In genomic region chr11:134646561-134646960, GRCh38 we compare ENCODE assay signal across 19 cellular contexts.
A peak's percentile ranks its signal among the peaks of the same experiment; 100 is the strongest.
DNase-seq lines count a peak whose midpoint lies in the region; ATAC-seq and TF ChIP-seq lines count a peak whose summit lies in the region.
"Had no signal": no experiment of that assay in that cellular context is flagged by ENCODE, and none has a peak within 500 bp of the region (broad histone marks: within the 10 kb centered on the region; RNA-seq: fewer than 3 reads in every experiment).

No MANE protein-coding gene starts in this region.

- peaks cover 0 to 31% (median 0%) of the 10 kb centered on the region in 3 experiments for H3K27me3 ChIP-seq in neuronal stem cell (ENCODE audit: control insufficient read depth in 3 of 3, insufficient read depth in 3 of 3, low read depth in 1 of 3, low read length in 3 of 3)

- no peak for TF ChIP-seq CTCF in type B pancreatic cell (conservative IDR thresholded peaks at IDR 0.05)

- H3K9me3 ChIP-seq in neuronal stem cell (replicated peaks in 1 of 2; ENCODE audit: control insufficient read depth in 2 of 2, insufficient read depth in 1 of 2, low read depth in 1 of 2, low read length in 2 of 2) = no peaks in the 10 kb centered on the region
- H3K9me3 ChIP-seq: A549 had no signal

- H4K8ac ChIP-seq in neuronal stem cell (ENCODE audit: low read depth, low read length) = no peak overlapping the region

- no peak overlapping the region for H3K27ac Mint-ChIP-seq in type B pancreatic cell
- H3K27ac Mint-ChIP-seq: CD4-positive, alpha-beta memory T cell had no signal

- no peak overlapping the region for H3K4me3 ChIP-seq in neuronal stem cell (ENCODE audit: low read length in 2 of 2)
- H3K4me3 ChIP-seq: A549, GM12878, GM23248 had no signal

- peaks cover 57% of the 10 kb centered on the region for H3K27me3 Mint-ChIP-seq in type B pancreatic cell

- no peak overlapping the region for H4K91ac ChIP-seq in neuronal stem cell (ENCODE audit: low read depth, low read length, poor library complexity)

- no peak overlapping the region for H2AK5ac ChIP-seq in neuronal stem cell (ENCODE audit: low read depth, low read length)

- no peaks in the 10 kb centered on the region for H3K9me3 Mint-ChIP-seq in type B pancreatic cell

- no peak overlapping the region for H2AFZ ChIP-seq in neuronal stem cell (ENCODE audit: low read length)
- H2AFZ ChIP-seq: GM23248 had no signal

- no peak for ATAC-seq in GM19035 (IDR thresholded peaks at IDR 0.05; ENCODE audit: unreplicated experiment)
- no peak for ATAC-seq in stimulated activated naive CD8-positive, alpha-beta T cell treated with anti-CD3 and anti-CD28 coated beads, Interleukin-15, Interleukin-2, amounts not matched to agents 100 U/mL and 50 U/mL, for 24 hours
- ATAC-seq: A549, GM12878 had no signal

- peak; percentile 54 for DNase-seq in activated effector memory CD4-positive, alpha-beta T cell treated with anti-CD3 and anti-CD28 coated beads, Interleukin-2, amount 50 U/mL, for 16 hours
- DNase-seq in activated effector memory CD4-positive, alpha-beta T cell treated with Interleukin-2 at 50 U/mL for 16 hours = no peak
- DNase-seq in islet precursor cell (peak; percentile 23), neuronal stem cell (ENCODE audit: low spot score) (no peak), type B pancreatic cell (ENCODE audit: extremely low spot score, unreplicated experiment) (peak; percentile 32), KBM-7 (no peak)
- no peak for DNase-seq in stimulated activated naive CD8-positive, alpha-beta T cell treated with anti-CD3 and anti-CD28 coated beads, Interleukin-15, Interleukin-2, amounts not matched to agents 100 U/mL and 50 U/mL, for 24 hours
- DNase-seq: AML-193; Calu3; CD4-positive, alpha-beta memory T cell; DMS79 treated with DMSO at 0.1 percent for 48 hours; EL; GM23248; HCEC 1CT had no signal

- no peaks in the 10 kb centered on the region for H3K79me1 ChIP-seq in neuronal stem cell (ENCODE audit: low read depth, low read length)

- in situ Hi-C loops in KBM-7 (cut with MboI; ENCODE audit: low pct_unique_long_range_greater_than_20kb, low sequenced_read_pairs) = no loop called here

- no peak overlapping the region for H2BK15ac ChIP-seq in neuronal stem cell (ENCODE audit: low read length)

- peaks cover 0 to 3% of the 10 kb centered on the region in 2 donors for H3K4me1 ChIP-seq in neuronal stem cell (ENCODE audit: control insufficient read depth in 2 of 2, insufficient read depth in 1 of 2, low read depth in 1 of 2, low read length in 2 of 2)
- H3K4me1 ChIP-seq: A549 had no signal

- H3K4me1 Mint-ChIP-seq in type B pancreatic cell (ENCODE audit: unreplicated experiment) = peaks cover 16% of the 10 kb centered on the region

- H3K14ac ChIP-seq in neuronal stem cell (ENCODE audit: low read length) = no peak overlapping the region

- no peak overlapping the region for H3K9ac ChIP-seq in neuronal stem cell (ENCODE audit: low read depth, low read length, poor library complexity)
- H3K9ac ChIP-seq: GM23248 had no signal

- peak overlapping the region; percentile 86 for H3K18ac ChIP-seq in neuronal stem cell (ENCODE audit: low read length)

- H3K27ac ChIP-seq in neuronal stem cell (replicated peaks; ENCODE audit: low read length) = no peak overlapping the region
- H3K27ac ChIP-seq: 22Rv1, A549, C4-2B, GM23248 had no signal

- no peak overlapping the region for H2BK12ac ChIP-seq in neuronal stem cell (ENCODE audit: low read length)

- no peak overlapping the region for H2BK120ac ChIP-seq in neuronal stem cell (ENCODE audit: low read depth, low read length)

- H2BK5ac ChIP-seq in neuronal stem cell (ENCODE audit: low read length) = no peak overlapping the region

- no peaks in the 10 kb centered on the region for H3K36me3 ChIP-seq in neuronal stem cell (replicated peaks in 1 of 2; ENCODE audit: control insufficient read depth in 2 of 2, insufficient read depth in 2 of 2, low read length in 2 of 2)

- H3K4me3 Mint-ChIP-seq in type B pancreatic cell = no peak overlapping the region
- H3K4me3 Mint-ChIP-seq: CD4-positive, alpha-beta memory T cell had no signal

- H3K4me2 ChIP-seq in neuronal stem cell (ENCODE audit: insufficient read depth, low read length, poor library complexity, severe bottlenecking) = no peak overlapping the region
- H3K4me2 ChIP-seq: A549 had no signal

- H3K36me3 Mint-ChIP-seq in type B pancreatic cell = no peaks in the 10 kb centered on the region
- H3K36me3 Mint-ChIP-seq: CD4-positive, alpha-beta memory T cell had no signal

- H3K23ac ChIP-seq in neuronal stem cell (ENCODE audit: low read depth, low read length, poor library complexity) = peak overlapping the region; percentile 34

- H3K4ac ChIP-seq in neuronal stem cell (ENCODE audit: low read length) = no peak overlapping the region

Comparison
In these comparisons a context has a peak if more than half of its experiments do, and no peak if none do; other contexts are left out.
1. DNase-seq: peak in activated effector memory CD4-positive, alpha-beta T cell treated with anti-CD3 and anti-CD28 coated beads, Interleukin-2, amount 50 U/mL, for 16 hours (single experiment), islet precursor cell (single experiment) and type B pancreatic cell (single experiment); none in activated effector memory CD4-positive, alpha-beta T cell treated with Interleukin-2 at 50 U/mL for 16 hours (single experiment), neuronal stem cell (single experiment), KBM-7 (single experiment) and stimulated activated naive CD8-positive, alpha-beta T cell treated with anti-CD3 and anti-CD28 coated beads, Interleukin-15, Interleukin-2, amounts not matched to agents 100 U/mL and 50 U/mL, for 24 hours (single experiment).